In genomic region chr20:3258429-3258828, GRCh38 we compare ENCODE assay signal across 25 cellular contexts. TPM values are rescaled to one million over a fixed set of nuclear protein-coding genes. Genes with fewer than 3 reads are reported as not detected.
"Had no signal": no experiment of that assay in that cellular context is flagged by ENCODE, and none has a peak within 500 bp of the region (broad histone marks: within the 10 kb centered on the region; RNA-seq: fewer than 3 reads in every experiment).

No MANE protein-coding gene starts in this region.

- H3K27ac ChIP-seq: coronary artery, esophagus squamous epithelium, heart right ventricle, ovary, psoas muscle, spleen, thoracic aorta, tibial nerve, upper lobe of left lung had no signal

- FAIRE-seq: endothelial cell of umbilical vein, keratinocyte, urothelium cell line had no signal

- H3K9me3 ChIP-seq: esophagus squamous epithelium, heart right ventricle, ovary, psoas muscle, spleen, thoracic aorta, tibial nerve, upper lobe of left lung had no signal

- ATAC-seq: left lobe of liver, psoas muscle, right cardiac atrium had no signal

- H3K36me3 ChIP-seq: ovary had no signal

- DNase-seq: dermis blood vessel endothelial cell; effector memory CD4-positive, alpha-beta T cell; esophagus squamous epithelium; foreskin melanocyte; glutamatergic neuron; heart right ventricle; hippocampal formation; immature natural killer cell; natural killer cell; occipital lobe; ovary; psoas muscle; right cardiac atrium; spleen; stimulated activated naive B cell treated with anti-CD40 and anti-IgM and Interleukin-4, amounts not matched to agents 10 μg/mL and 1 μg/mL and 100 μg/mL, for 72 hours; upper lobe of left lung had no signal

- H3K4me1 ChIP-seq: esophagus squamous epithelium, heart right ventricle, psoas muscle, spleen, tibial nerve, upper lobe of left lung had no signal

- H3K27me3 ChIP-seq: esophagus squamous epithelium, heart right ventricle, ovary, spleen, tibial nerve, upper lobe of left lung had no signal

- H3K4me3 ChIP-seq: coronary artery, esophagus squamous epithelium, heart right ventricle, lung, ovary, psoas muscle, skin epidermis, spleen, thoracic aorta, tibial nerve, upper lobe of left lung had no signal

RNA-seq across cellular contexts. Expression of gene SLC4A11, which starts 19.4 kb away (rescaled TPM):
- total RNA-seq: occipital lobe had no signal
- polyA plus RNA-seq: immature natural killer cell had no signal
